ENCODE assay signal across 19 cellular contexts in genomic region chr15:43915820-43916660, GRCh38.
"Had no signal": no experiment of that assay in that cellular context is flagged by ENCODE, and none has a peak within 500 bp of the region (broad histone marks: within the 10 kb centered on the region; RNA-seq: fewer than 3 reads in every experiment).

No MANE protein-coding gene starts in this region.

- H3K4me3 Mint-ChIP-seq: activated naive CD4-positive, alpha-beta T cell treated with anti-CD3 and anti-CD28 coated beads for 36 hours; central memory CD8-positive, alpha-beta T cell; nephron progenitor cell had no signal

- H3K4me1 Mint-ChIP-seq: central memory CD8-positive, alpha-beta T cell had no signal

- H3K4me3 ChIP-seq: adrenal gland, psoas muscle, right lobe of liver, smooth muscle cell, suprapubic skin, upper lobe of right lung had no signal

- H3K27ac ChIP-seq: adrenal gland, foreskin keratinocyte, psoas muscle, right lobe of liver, suprapubic skin, upper lobe of right lung, VCaP had no signal

- H3K27ac Mint-ChIP-seq: activated naive CD4-positive, alpha-beta T cell treated with anti-CD3 and anti-CD28 coated beads for 36 hours; nephron progenitor cell had no signal

- H3K4me1 ChIP-seq: psoas muscle, right lobe of liver, upper lobe of right lung had no signal

- H3K9me3 ChIP-seq: adrenal gland, psoas muscle, right lobe of liver, suprapubic skin, upper lobe of right lung had no signal

- DNase-seq: activated CD4-positive, alpha-beta T cell treated with anti-CD3 and anti-CD28 coated beads for 1 hour; activated CD4-positive, alpha-beta T cell treated with anti-CD3 and anti-CD28 coated beads, Interleukin-2, amount 50 U/mL, for 4 hours; activated naive CD4-positive, alpha-beta T cell treated with anti-CD3 and anti-CD28 coated beads for 36 hours; activated T-cell treated with anti-CD3 and anti-CD28 coated beads for 4 hours; cortex of kidney; effector CD8-positive, alpha-beta T cell; foreskin keratinocyte; nephron progenitor cell; psoas muscle; right lobe of liver; stimulated activated naive CD8-positive, alpha-beta T cell treated with anti-CD3 and anti-CD28 coated beads, Interleukin-15, Interleukin-2, amounts not matched to agents 100 U/mL and 50 U/mL, for 24 hours; T-helper 1 cell; upper lobe of right lung had no signal

- H3K9me3 Mint-ChIP-seq: activated naive CD4-positive, alpha-beta T cell treated with anti-CD3 and anti-CD28 coated beads for 36 hours; central memory CD8-positive, alpha-beta T cell; nephron progenitor cell had no signal

- H3K4me2 ChIP-seq: smooth muscle cell had no signal

- ATAC-seq: foreskin keratinocyte; psoas muscle; right lobe of liver; SK-N-SH treated with all-trans-retinoic acid at 6 μM for 48 hours; stimulated activated naive CD8-positive, alpha-beta T cell treated with anti-CD3 and anti-CD28 coated beads, Interleukin-15, Interleukin-2, amounts not matched to agents 100 U/mL and 50 U/mL, for 24 hours; upper lobe of right lung had no signal

- H3K36me3 ChIP-seq: adrenal gland, right lobe of liver, suprapubic skin, upper lobe of right lung had no signal

- H3K27me3 ChIP-seq: adrenal gland, foreskin keratinocyte, right lobe of liver, suprapubic skin had no signal

- H3K27me3 Mint-ChIP-seq: central memory CD8-positive, alpha-beta T cell had no signal
